15 cellular contexts compared by ENCODE assay signal in genomic region chr4:152079543-152080293, GRCh38.
DNase-seq lines count a peak whose midpoint lies in the region; ATAC-seq and TF ChIP-seq lines count a peak whose summit lies in the region.
"Had no signal": no experiment of that assay in that cellular context is flagged by ENCODE, and none has a peak within 500 bp of the region (broad histone marks: within the 10 kb centered on the region; RNA-seq: fewer than 3 reads in every experiment).

No MANE protein-coding gene starts in this region.

- POLR2A ChIA-PET in CD4-positive, alpha-beta T cell (lab: Charles Lee): interaction anchor here (0.6 to 7.8 kb wide), 10 partner anchors 9 to 104 kb away, joined by 3 to 52 read pairs (median 3); no protein-coding TSS in a partner anchor
- POLR2A ChIA-PET in T-cell (lab: Charles Lee): interaction anchor here in 1 of 2 donors (0.9 kb wide), 1 partner anchor 21 kb away, joined by 3 read pairs; no protein-coding TSS in a partner anchor

- no peaks in the 10 kb centered on the region for H3K9me3 ChIP-seq in CD4-positive, alpha-beta T cell (ENCODE audit: control insufficient read depth, low read length)
- no peaks in the 10 kb centered on the region for H3K9me3 ChIP-seq in MG63
- H3K9me3 ChIP-seq in tibial artery: no peaks in the 10 kb centered on the region
- H3K9me3 ChIP-seq: left ventricle myocardium inferior, SJCRH30 had no signal

- H3K4me1 ChIP-seq in tibial artery: no peaks in the 10 kb centered on the region
- H3K4me1 ChIP-seq: left ventricle myocardium inferior, SJCRH30 had no signal

- H3K9me3 Mint-ChIP-seq in CD4-positive, alpha-beta T cell: peaks cover 4% of the 10 kb centered on the region
- H3K9me3 Mint-ChIP-seq in T-cell: peaks cover 0 to 8% (median 0%) of the 10 kb centered on the region in 3 donors
- H3K9me3 Mint-ChIP-seq in activated naive CD8-positive, alpha-beta T cell treated with anti-CD3 and anti-CD28 coated beads for 36 hours: peaks cover 5% of the 10 kb centered on the region
- H3K9me3 Mint-ChIP-seq: natural killer cell treated with Interleukin-12 subunit alpha and Interleukin-12 subunit beta and Interleukin-15 and Interleukin-18, amount 100 ng/mL, for 72 hours had no signal

- no peaks in the 10 kb centered on the region for H3K36me3 Mint-ChIP-seq in CD4-positive, alpha-beta T cell (ENCODE audit: low read depth)
- H3K36me3 Mint-ChIP-seq in T-cell: peaks cover 4% of the 10 kb centered on the region
- H3K36me3 Mint-ChIP-seq in activated naive CD8-positive, alpha-beta T cell treated with anti-CD3 and anti-CD28 coated beads for 36 hours: no peaks in the 10 kb centered on the region
- H3K36me3 Mint-ChIP-seq: natural killer cell treated with Interleukin-12 subunit alpha and Interleukin-12 subunit beta and Interleukin-15 and Interleukin-18, amount 100 ng/mL, for 72 hours had no signal

- peak overlapping the region; percentile 38 for H3K4me3 Mint-ChIP-seq in CD4-positive, alpha-beta T cell
- peak overlapping the region in 2 of 3 donors; percentile 17 to 70 for H3K4me3 Mint-ChIP-seq in T-cell
- H3K4me3 Mint-ChIP-seq in activated naive CD8-positive, alpha-beta T cell treated with anti-CD3 and anti-CD28 coated beads for 36 hours: peak overlapping the region; percentile 26
- H3K4me3 Mint-ChIP-seq: natural killer cell treated with Interleukin-12 subunit alpha and Interleukin-12 subunit beta and Interleukin-15 and Interleukin-18, amount 100 ng/mL, for 72 hours had no signal

- intact Hi-C loops in CD4-positive, alpha-beta T cell (cut with DNase I, micrococcal nuclease): loop anchor here in 1 of 2 experiments (2.0 to 10.0 kb wide), 2 partner anchors 21 to 55 kb away; no protein-coding TSS in a partner anchor
- intact Hi-C loops in tibial artery (cut with DNase I; ENCODE audit: low total_unique reads): no loop called here

- H3K36me3 ChIP-seq in MG63 (no peaks in the 10 kb centered on the region), tibial artery (no peaks in the 10 kb centered on the region)
- H3K36me3 ChIP-seq: left ventricle myocardium inferior, SJCRH30 had no signal

- H3K4me1 Mint-ChIP-seq in CD4-positive, alpha-beta T cell (ENCODE audit: low read depth): peaks cover 97% of the 10 kb centered on the region
- peaks cover 67 to 88% (median 80%) of the 10 kb centered on the region in 3 donors for H3K4me1 Mint-ChIP-seq in T-cell
- peaks cover 38% of the 10 kb centered on the region for H3K4me1 Mint-ChIP-seq in activated naive CD8-positive, alpha-beta T cell treated with anti-CD3 and anti-CD28 coated beads for 36 hours

- CTCF ChIA-PET in CD4-positive, alpha-beta T cell (lab: Charles Lee): interaction anchor here (1.0 kb wide), 1 partner anchor 436 kb away, joined by 3 read pairs; no protein-coding TSS in a partner anchor
- CTCF ChIA-PET in T-cell (lab: Charles Lee): interaction anchor here in 1 of 2 donors (1.0 to 1.1 kb wide), 2 partner anchors 18 to 290 kb away, joined by 3 to 4 read pairs; no protein-coding TSS in a partner anchor

- H3K27ac Mint-ChIP-seq in CD4-positive, alpha-beta T cell: peak overlapping the region; percentile 93
- peak overlapping the region; percentile 95 to 97 for H3K27ac Mint-ChIP-seq in T-cell
- H3K27ac Mint-ChIP-seq in activated naive CD8-positive, alpha-beta T cell treated with anti-CD3 and anti-CD28 coated beads for 36 hours: peak overlapping the region; percentile 40

- TF ChIP-seq CTCF in CD4-positive, alpha-beta T cell (IDR thresholded peaks at IDR 0.05): no peak
- TF ChIP-seq CTCF in tibial artery (IDR thresholded peaks at IDR 0.05): no peak

- peak overlapping the region; percentile 40 for H3K27ac ChIP-seq in CD4-positive, alpha-beta T cell (ENCODE audit: low read depth, low read length)
- no peak overlapping the region for H3K27ac ChIP-seq in tibial artery
- H3K27ac ChIP-seq: C4-2B, left ventricle myocardium inferior, SJCRH30 had no signal

- H3K27me3 Mint-ChIP-seq in CD4-positive, alpha-beta T cell: no peaks in the 10 kb centered on the region
- no peaks in the 10 kb centered on the region for H3K27me3 Mint-ChIP-seq in T-cell
- H3K27me3 Mint-ChIP-seq in activated naive CD8-positive, alpha-beta T cell treated with anti-CD3 and anti-CD28 coated beads for 36 hours: no peaks in the 10 kb centered on the region

- no peak overlapping the region for H3K4me3 ChIP-seq in MG63
- no peak overlapping the region for H3K4me3 ChIP-seq in tibial artery
- H3K4me3 ChIP-seq: K562, left ventricle myocardium inferior, SJCRH30 had no signal

- peak; percentile 94 for ATAC-seq in CD4-positive, alpha-beta T cell (ENCODE audit: poor library complexity)
- ATAC-seq in GM18907 (IDR thresholded peaks at IDR 0.05; ENCODE audit: unreplicated experiment): peak; percentile 54
- peak; percentile 88 to 99 (median 97) for ATAC-seq in T-cell (replicated peaks in 1 of 4)
- ATAC-seq in GM21447 (IDR thresholded peaks at IDR 0.05; ENCODE audit: unreplicated experiment): no peak
- no peak for ATAC-seq in GM19455 (IDR thresholded peaks at IDR 0.05; ENCODE audit: unreplicated experiment)
- ATAC-seq: K562 had no signal

- DNase-seq in CD4-positive, alpha-beta T cell: peak in 6 of 10 experiments; percentile 25 to 56 (median 44)
- DNase-seq in T-cell (peak in 33 of 34 experiments; percentile 20 to 67 (median 44)), MG63 (no peak), tibial artery (no peak)
- DNase-seq in activated naive CD8-positive, alpha-beta T cell treated with anti-CD3 and anti-CD28 coated beads for 36 hours: peak; percentile 22
- DNase-seq: hippocampal formation, left ventricle myocardium inferior, NCI-H2081, SJCRH30 had no signal

- H3K27me3 ChIP-seq in CD4-positive, alpha-beta T cell (ENCODE audit: control insufficient read depth, insufficient read depth, low read length): no peaks in the 10 kb centered on the region
- H3K27me3 ChIP-seq in MG63 (no peaks in the 10 kb centered on the region), tibial artery (no peaks in the 10 kb centered on the region)
- H3K27me3 ChIP-seq: SJCRH30 had no signal

Comparison
In these comparisons a context has a peak if more than half of its experiments do, and no peak if none do; other contexts are left out.
1. ATAC-seq: peak in CD4-positive, alpha-beta T cell (single experiment), GM18907 (single experiment) and T-cell (4 of 4); none in GM21447 (single experiment) and GM19455 (single experiment).
2. DNase-seq: peak in CD4-positive, alpha-beta T cell (6 of 10), T-cell (33 of 34) and activated naive CD8-positive, alpha-beta T cell treated with anti-CD3 and anti-CD28 coated beads for 36 hours (single experiment); none in MG63 (single experiment) and tibial artery (0 of 2).
3. H3K27ac Mint-ChIP-seq: peak in every context shown above with its lines; median percentile 96 in T-cell; 93 in CD4-positive, alpha-beta T cell; 40 in activated naive CD8-positive, alpha-beta T cell treated with anti-CD3 and anti-CD28 coated beads for 36 hours.
4. Peak in every context shown above with its lines, with median percentiles within 50 percentile points of each other: H3K4me3 Mint-ChIP-seq.